Comparison of ENCODE assay signal across 21 cellular contexts in genomic region chr9:88418025-88418424, GRCh38. TPM values are rescaled to one million over a fixed set of nuclear protein-coding genes. Genes with fewer than 3 reads are reported as not detected.
A peak's percentile ranks its signal among the peaks of the same experiment; 100 is the strongest.
DNase-seq lines count a peak whose midpoint lies in the region; ATAC-seq and TF ChIP-seq lines count a peak whose summit lies in the region.
"Had no signal": no experiment of that assay in that cellular context is flagged by ENCODE, and none has a peak within 500 bp of the region (broad histone marks: within the 10 kb centered on the region; RNA-seq: fewer than 3 reads in every experiment).

No MANE protein-coding gene starts in this region.

- peak overlapping the region; percentile 52 for H3K9ac ChIP-seq in smooth muscle cell (ENCODE audit: low read depth)
- H3K9ac ChIP-seq: GM23248, neural progenitor cell had no signal

- no peak overlapping the region for H3K27ac Mint-ChIP-seq in activated naive CD8-positive, alpha-beta T cell treated with anti-CD3 and anti-CD28 coated beads, Interleukin-2, amount 10 ng/mL, durations not matched to agents 7 days and 5 days
- H3K27ac Mint-ChIP-seq in activated naive CD8-positive, alpha-beta T cell treated with anti-CD3 and anti-CD28 coated beads, Interleukin-2, amount 50 U/mL, for 24 hours, result no peak overlapping the region
- H3K27ac Mint-ChIP-seq: activated B cell treated with CpG ODN at 0.5 μM for 24 hours; CD4-positive, alpha-beta T cell; neural progenitor cell had no signal

- peak overlapping the region; percentile 1 for H3K4me3 Mint-ChIP-seq in activated naive CD8-positive, alpha-beta T cell treated with anti-CD3 and anti-CD28 coated beads, Interleukin-2, amount 10 ng/mL, durations not matched to agents 7 days and 5 days
- H3K4me3 Mint-ChIP-seq in activated naive CD8-positive, alpha-beta T cell treated with anti-CD3 and anti-CD28 coated beads, Interleukin-2, amount 50 U/mL, for 24 hours, result no peak overlapping the region
- H3K4me3 Mint-ChIP-seq: activated B cell treated with CpG ODN at 0.5 μM for 24 hours; CD4-positive, alpha-beta T cell; neural progenitor cell had no signal

- H3K4me1 ChIP-seq in RWPE2 (ENCODE audit: insufficient read depth, poor library complexity, severe bottlenecking), result no peaks in the 10 kb centered on the region
- H3K4me1 ChIP-seq in smooth muscle cell (ENCODE audit: low read depth), result peaks cover 26% of the 10 kb centered on the region
- H3K4me1 ChIP-seq: left lung, psoas muscle, SJSA1 had no signal

- H3K27ac ChIP-seq in RWPE2 (ENCODE audit: poor library complexity, severe bottlenecking) (peak overlapping the region; percentile 11), smooth muscle cell (ENCODE audit: low read depth) (peak overlapping the region; percentile 92)
- H3K27ac ChIP-seq: GM23248, HL-60, left lung, neural progenitor cell, psoas muscle, SJSA1 had no signal

- no peak for TF ChIP-seq CTCF in RWPE2 (IDR thresholded peaks at IDR 0.05; ENCODE audit: poor library complexity, severe bottlenecking)
- no peak for TF ChIP-seq CTCF in smooth muscle cell (IDR thresholded peaks at IDR 0.05; ENCODE audit: borderline replicate concordance, insufficient read depth, poor library complexity, severe bottlenecking)

- H3K9me3 Mint-ChIP-seq in activated naive CD8-positive, alpha-beta T cell treated with anti-CD3 and anti-CD28 coated beads, Interleukin-2, amount 10 ng/mL, durations not matched to agents 7 days and 5 days, result peaks cover 23% of the 10 kb centered on the region
- peaks cover 43% of the 10 kb centered on the region for H3K9me3 Mint-ChIP-seq in activated naive CD8-positive, alpha-beta T cell treated with anti-CD3 and anti-CD28 coated beads, Interleukin-2, amount 50 U/mL, for 24 hours

- H3K27me3 ChIP-seq in RWPE2 (ENCODE audit: insufficient read depth, poor library complexity, severe bottlenecking) (no peaks in the 10 kb centered on the region), smooth muscle cell (ENCODE audit: low read depth) (no peaks in the 10 kb centered on the region)
- H3K27me3 ChIP-seq: left lung, neural progenitor cell had no signal

- no peak for DNase-seq in activated naive CD8-positive, alpha-beta T cell treated with anti-CD3 and anti-CD28 coated beads, Interleukin-2, amount 10 ng/mL, durations not matched to agents 7 days and 5 days
- no peak for DNase-seq in activated naive CD8-positive, alpha-beta T cell treated with anti-CD3 and anti-CD28 coated beads, Interleukin-2, amount 50 U/mL, for 24 hours
- DNase-seq in RWPE2 (ENCODE audit: low spot score) (no peak), iPS DF 19.7 (ENCODE audit: low read depth, low spot score) (peak; percentile 70), smooth muscle cell (lab: John Stamatoyannopoulos, UW; ENCODE audit: unreplicated experiment) (no peak), activated gamma-delta T cell treated with Interleukin-2 at 50 U/mL for 16 hours (no peak), head of caudate nucleus (no peak)
- DNase-seq in central memory CD4-positive, alpha-beta T cell, result no peak
- DNase-seq: activated B cell treated with CpG ODN at 0.5 μM for 24 hours; CD4-positive, alpha-beta T cell; DMS53; foreskin fibroblast; left lung; NCI-H748 treated with DMSO at 0.1 percent for 48 hours; PC-3; psoas muscle; stimulated activated naive CD4-positive, alpha-beta T cell treated with Interleukin-2 at 50 U/mL for 16 hours had no signal

- H3K36me3 Mint-ChIP-seq in activated naive CD8-positive, alpha-beta T cell treated with anti-CD3 and anti-CD28 coated beads, Interleukin-2, amount 10 ng/mL, durations not matched to agents 7 days and 5 days, result peaks cover 80% of the 10 kb centered on the region
- peaks cover 77% of the 10 kb centered on the region for H3K36me3 Mint-ChIP-seq in activated naive CD8-positive, alpha-beta T cell treated with anti-CD3 and anti-CD28 coated beads, Interleukin-2, amount 50 U/mL, for 24 hours (ENCODE audit: low read depth)

- peak overlapping the region; percentile 58 for H3K4me2 ChIP-seq in smooth muscle cell
- H3K4me2 ChIP-seq: neural progenitor cell had no signal

- intact Hi-C loops in head of caudate nucleus (cut with DNase I), result no loop called here

- peaks cover 31% of the 10 kb centered on the region for H3K9me3 ChIP-seq in RWPE2 (ENCODE audit: severe bottlenecking)
- H3K9me3 ChIP-seq in smooth muscle cell (replicated peaks; ENCODE audit: low read depth), result no peaks in the 10 kb centered on the region

- H3K36me3 ChIP-seq in RWPE2 (ENCODE audit: low read depth) (peaks cover 84% of the 10 kb centered on the region), smooth muscle cell (ENCODE audit: low read depth) (peaks cover 6% of the 10 kb centered on the region)
- H3K36me3 ChIP-seq: neural progenitor cell had no signal

- POLR2A ChIA-PET in activated naive CD8-positive, alpha-beta T cell treated with anti-CD3 and anti-CD28 coated beads, Interleukin-2, amount 10 ng/mL, durations not matched to agents 7 days and 5 days (lab: Charles Lee), result no interaction called here

- H2AFZ ChIP-seq in smooth muscle cell (ENCODE audit: low read depth), result no peak overlapping the region
- H2AFZ ChIP-seq: GM23248, neural progenitor cell had no signal

- ATAC-seq in activated naive CD8-positive, alpha-beta T cell treated with anti-CD3 and anti-CD28 coated beads, Interleukin-2, amount 10 ng/mL, durations not matched to agents 7 days and 5 days (ENCODE audit: low read depth), result no peak
- no peak for ATAC-seq in activated naive CD8-positive, alpha-beta T cell treated with anti-CD3 and anti-CD28 coated beads, Interleukin-2, amount 50 U/mL, for 24 hours
- ATAC-seq in RWPE2 (ENCODE audit: low read depth), result no peak
- ATAC-seq: left lung, PC-3, psoas muscle had no signal

- H3K79me2 ChIP-seq in smooth muscle cell (ENCODE audit: low read depth), result peaks cover 96% of the 10 kb centered on the region

- H3K4me3 ChIP-seq in RWPE2 (ENCODE audit: severe bottlenecking), result no peak overlapping the region
- H3K4me3 ChIP-seq in smooth muscle cell, result no peak overlapping the region
- H3K4me3 ChIP-seq: GM23248, left lung, neural progenitor cell, psoas muscle, SJSA1 had no signal

- H3K27me3 Mint-ChIP-seq in activated naive CD8-positive, alpha-beta T cell treated with anti-CD3 and anti-CD28 coated beads, Interleukin-2, amount 10 ng/mL, durations not matched to agents 7 days and 5 days, result no peaks in the 10 kb centered on the region
- no peaks in the 10 kb centered on the region for H3K27me3 Mint-ChIP-seq in activated naive CD8-positive, alpha-beta T cell treated with anti-CD3 and anti-CD28 coated beads, Interleukin-2, amount 50 U/mL, for 24 hours
- H3K27me3 Mint-ChIP-seq: activated B cell treated with CpG ODN at 0.5 μM for 24 hours; CD4-positive, alpha-beta T cell had no signal

- WGBS in smooth muscle cell (ENCODE audit: low lambda C conversion rate), result 38% methylated on average over 4 of the region's 4 CpGs

- H3K4me1 Mint-ChIP-seq in activated naive CD8-positive, alpha-beta T cell treated with anti-CD3 and anti-CD28 coated beads, Interleukin-2, amount 10 ng/mL, durations not matched to agents 7 days and 5 days, result peaks cover 13% of the 10 kb centered on the region
- peaks cover 19% of the 10 kb centered on the region for H3K4me1 Mint-ChIP-seq in activated naive CD8-positive, alpha-beta T cell treated with anti-CD3 and anti-CD28 coated beads, Interleukin-2, amount 50 U/mL, for 24 hours
- H3K4me1 Mint-ChIP-seq: activated B cell treated with CpG ODN at 0.5 μM for 24 hours, neural progenitor cell had no signal

- H4K20me1 ChIP-seq in smooth muscle cell (ENCODE audit: low read depth), result peaks cover 75% of the 10 kb centered on the region

- H3F3A ChIP-seq in smooth muscle cell (ENCODE audit: low read depth), result peaks cover 19% of the 10 kb centered on the region

RNA-seq across cellular contexts. Expression of gene SPIN1, which starts 29.8 kb away (rescaled TPM):
- 10 to 100 TPM; 42.2 to 45.3 TPM for total RNA-seq in activated naive CD8-positive, alpha-beta T cell treated with anti-CD3 and anti-CD28 coated beads, Interleukin-2, amount 10 ng/mL, durations not matched to agents 7 days and 5 days
- total RNA-seq in smooth muscle cell, result 122 and 129 TPM in 2 replicates
- 56.4 and 60.0 TPM in 2 replicates for polyA plus RNA-seq in smooth muscle cell
